11 cellular contexts compared by ENCODE assay signal in the genomic region with DNA sequence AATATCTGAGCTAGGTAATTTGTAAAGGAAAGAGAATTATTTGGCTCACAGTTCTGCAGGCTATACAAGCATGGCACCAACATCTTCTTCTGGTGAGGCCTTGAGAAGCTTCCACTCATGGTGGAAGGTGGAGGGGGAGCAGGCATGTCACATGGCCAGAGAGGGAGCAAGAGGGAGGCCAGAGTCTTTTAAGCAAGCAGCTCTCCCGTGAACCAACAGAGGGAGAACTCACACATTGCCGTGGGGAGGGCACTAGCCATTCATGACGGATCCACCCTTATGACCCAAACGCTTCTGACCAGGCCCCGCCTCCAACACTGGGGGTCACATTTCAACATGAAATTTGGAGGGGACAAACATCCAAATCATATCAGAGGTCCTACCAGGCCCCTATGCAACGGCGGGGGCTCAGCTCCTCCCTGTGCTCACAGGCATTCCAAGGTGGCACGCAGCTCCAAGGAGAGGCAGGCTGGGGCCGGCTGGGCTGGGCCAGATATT. TPM values are rescaled to one million over a fixed set of nuclear protein-coding genes. Genes with fewer than 3 reads are reported as not detected.
DNase-seq lines count a peak whose midpoint lies in the region; ATAC-seq and TF ChIP-seq lines count a peak whose summit lies in the region.
"Had no signal": no experiment of that assay in that cellular context is flagged by ENCODE, and none has a peak within 500 bp of the region (broad histone marks: within the 10 kb centered on the region; RNA-seq: fewer than 3 reads in every experiment).

No MANE protein-coding gene starts in this region.

- H3K4me3 Mint-ChIP-seq in activated T-cell treated with anti-CD3 and anti-CD28 coated beads, Interleukin-2, amount 50 U/mL, for 4 hours = no peak overlapping the region

- H3K4me1 Mint-ChIP-seq in activated T-cell treated with anti-CD3 and anti-CD28 coated beads, Interleukin-2, amount 50 U/mL, for 4 hours (ENCODE audit: low read depth) = peaks cover 13% of the 10 kb centered on the region

- H3K27ac ChIP-seq in AG04450 (ENCODE audit: low read depth, low read length) (no peak overlapping the region), adrenal gland (peak overlapping the region in 2 of 5 donors; percentile 72 to 96)

- no peaks in the 10 kb centered on the region for H3K9me3 Mint-ChIP-seq in activated T-cell treated with anti-CD3 and anti-CD28 coated beads, Interleukin-2, amount 50 U/mL, for 4 hours
- H3K9me3 Mint-ChIP-seq: natural killer cell had no signal

- intact Hi-C loops in adrenal gland (cut with DNase I) = loop anchor here (10.0 kb wide), 1 partner anchor 88 kb away; no protein-coding TSS in a partner anchor

- H3K36me3 Mint-ChIP-seq in activated T-cell treated with anti-CD3 and anti-CD28 coated beads, Interleukin-2, amount 50 U/mL, for 4 hours (ENCODE audit: insufficient read depth) = no peaks in the 10 kb centered on the region
- H3K36me3 Mint-ChIP-seq: natural killer cell had no signal

- H3K27me3 Mint-ChIP-seq in activated T-cell treated with anti-CD3 and anti-CD28 coated beads, Interleukin-2, amount 50 U/mL, for 4 hours (ENCODE audit: low read depth) = peaks cover 53% of the 10 kb centered on the region

- H3K4me1 ChIP-seq in adrenal gland (replicated peaks in 1 of 2) = peaks cover 10 to 19% of the 10 kb centered on the region in 2 donors

- 56 to 71% (median 66%) methylated on average over 7 to 9 of the region's 9 CpGs for WGBS in adrenal gland, 4 donors

- no peak for ATAC-seq in activated T-cell treated with anti-CD3 and anti-CD28 coated beads, Interleukin-2, amount 50 U/mL, for 4 hours
- no peak for ATAC-seq in HG03108 (IDR thresholded peaks at IDR 0.05; ENCODE audit: unreplicated experiment)
- ATAC-seq: natural killer cell had no signal

- H3K9me3 ChIP-seq in AG04450 (ENCODE audit: control insufficient read depth, insufficient read depth, low read length) (no peaks in the 10 kb centered on the region; the same call in none of the 2 replicates), adrenal gland (replicated peaks in 1 of 3) (no peaks in the 10 kb centered on the region)

- TF ChIP-seq CTCF in AG04450 (IDR thresholded peaks at IDR 0.05; ENCODE audit: low read depth, low read length) = peak; percentile 53
- peak in 4 of 6 experiments; percentile 3 to 40 (median 22) for TF ChIP-seq CTCF in adrenal gland (IDR thresholded peaks at IDR 0.05)

- TF ChIP-seq POLR2A in adrenal gland (IDR thresholded peaks at IDR 0.05) = no peak

- H3K36me3 ChIP-seq in adrenal gland (replicated peaks in 1 of 2) = peaks cover 0 to 5% of the 10 kb centered on the region in 2 donors

- no peak for DNase-seq in AG04450 (ENCODE audit: low read depth, low spot score)
- DNase-seq in HT1080 (ENCODE audit: low read depth) = peak; percentile 40
- peak in 3 of 7 donors; percentile 44 to 77 (median 52) for DNase-seq in adrenal gland
- peak; percentile 78 for DNase-seq in islet precursor cell
- DNase-seq in GF-D8 (lab: John Stamatoyannopoulos, UW) = no peak
- no peak for DNase-seq in activated T-cell treated with anti-CD3 and anti-CD28 coated beads, Interleukin-2, amount 50 U/mL, for 4 hours
- DNase-seq in amniotic stem cell (lab: John Stamatoyannopoulos, UW) = no peak
- DNase-seq: activated CD4-positive, alpha-beta T cell treated with anti-CD3 and anti-CD28 coated beads, Interleukin-2, amount 50 U/mL, for 48 hours; natural killer cell; NCI-H187 had no signal

- POLR2A ChIA-PET in AG04450 (lab: Yijun Ruan, JAX) = no interaction called here

- H3K27me3 ChIP-seq in AG04450 (ENCODE audit: control insufficient read depth, insufficient read depth, low read length) (peaks cover 55% of the 10 kb centered on the region), adrenal gland (no peaks in the 10 kb centered on the region)

- CTCF ChIA-PET in AG04450 (lab: Charles Lee) = interaction anchor here (0.7 to 7.6 kb wide), 10 partner anchors 8 to 94 kb away, joined by 3 to 87 read pairs (median 3); no protein-coding TSS in a partner anchor

- H3K4me3 ChIP-seq in AG04450 (ENCODE audit: low read depth, low read length) (no peak overlapping the region), adrenal gland (no peak overlapping the region)

RNA-seq across cellular contexts. Expression of gene C11orf96, which starts 4.6 kb away (rescaled TPM):
- polyA plus RNA-seq in AG04450 (2011; rRNA removed) = 0.87 and 1.2 TPM in 2 replicates
- 0.46 and 0.52 TPM in 2 replicates for polyA minus RNA-seq in AG04450 (2011; rRNA and poly(A)+ RNA removed)
- 2.8 and 3.1 TPM in 2 replicates for total RNA-seq in HT1080 (2014; rRNA removed; shearing (Covaris generic))
- 3.8 and 4.2 TPM in 2 replicates for polyA plus RNA-seq in HT1080 (2015; cell fraction: cytosol; rRNA removed)
- 1.2 and 1.9 TPM in 2 replicates for polyA plus RNA-seq in HT1080 (2015; cell fraction: nucleus; rRNA removed)
- total RNA-seq in adrenal gland = 100 to 1,000 TPM; 102 to 549 (median 313) TPM
- polyA plus RNA-seq in adrenal gland = 100 to 1,000 TPM in 1 of 3 donors, 10 to 100 TPM in 2; 10.0 to 298 (median 57.6) TPM
- under 1 TPM; 0.57 to 0.87 (median 0.78) TPM for total RNA-seq in activated T-cell treated with anti-CD3 and anti-CD28 coated beads, Interleukin-2, amount 50 U/mL, for 4 hours

Comparison
In these comparisons a context has a peak if more than half of its experiments do, and no peak if none do; other contexts are left out.
1. DNase-seq: peak in HT1080 (single experiment) and islet precursor cell (single experiment); none in AG04450 (single experiment), GF-D8 (single experiment), activated T-cell treated with anti-CD3 and anti-CD28 coated beads, Interleukin-2, amount 50 U/mL, for 4 hours (single experiment) and amniotic stem cell (single experiment).
2. RNA of gene C11orf96, which starts 4.6 kb away (total RNA-seq): 102 to 549 TPM in adrenal gland; 2.8 to 3.1 TPM in HT1080 and 0.57 to 0.87 TPM in activated T-cell treated with anti-CD3 and anti-CD28 coated beads, Interleukin-2, amount 50 U/mL, for 4 hours; every median in the first group is over 10 times any median in the second.